In genomic region chr13:33610471-33611015, GRCh38 we compare ENCODE assay signal across 8 cellular contexts.
DNase-seq lines count a peak whose midpoint lies in the region; ATAC-seq and TF ChIP-seq lines count a peak whose summit lies in the region.

No MANE protein-coding gene starts in this region.

- peak overlapping the region; percentile 76 to 91 for H3K27ac ChIP-seq in coronary artery

- H3K27me3 Mint-ChIP-seq in stimulated activated naive CD8-positive, alpha-beta T cell treated with anti-CD3 and anti-CD28 coated beads, Interleukin-15, Interleukin-2, amounts not matched to agents 100 ng/mL and 50 ng/mL, for 24 hours = no peaks in the 10 kb centered on the region

- no peak for ATAC-seq in HG03565 (IDR thresholded peaks at IDR 0.05; ENCODE audit: unreplicated experiment)
- ATAC-seq in GM19452 (IDR thresholded peaks at IDR 0.05; ENCODE audit: unreplicated experiment) = no peak

- peak overlapping the region; percentile 83 for H3K27ac Mint-ChIP-seq in stimulated activated naive CD8-positive, alpha-beta T cell treated with anti-CD3 and anti-CD28 coated beads, Interleukin-15, Interleukin-2, amounts not matched to agents 100 ng/mL and 50 ng/mL, for 24 hours

- H3K4me3 Mint-ChIP-seq in stimulated activated naive CD8-positive, alpha-beta T cell treated with anti-CD3 and anti-CD28 coated beads, Interleukin-15, Interleukin-2, amounts not matched to agents 100 ng/mL and 50 ng/mL, for 24 hours = peak overlapping the region; percentile 69

- H3K36me3 Mint-ChIP-seq in stimulated activated naive CD8-positive, alpha-beta T cell treated with anti-CD3 and anti-CD28 coated beads, Interleukin-15, Interleukin-2, amounts not matched to agents 100 ng/mL and 50 ng/mL, for 24 hours (ENCODE audit: low read depth) = no peaks in the 10 kb centered on the region

- peak overlapping the region; percentile 62 for H3K4me3 ChIP-seq in coronary artery
- H3K4me3 ChIP-seq in mucosa of stomach (ENCODE audit: low read length) = peak overlapping the region; percentile 20

- no peaks in the 10 kb centered on the region for H3K9me3 ChIP-seq in mucosa of stomach (ENCODE audit: control insufficient read depth, low read length)

- peak overlapping the region; percentile 51 for H3K9ac ChIP-seq in mucosa of stomach (ENCODE audit: low read length)

- TF ChIP-seq CTCF in coronary artery (IDR thresholded peaks at IDR 0.05) = no peak

- H3K4me1 Mint-ChIP-seq in stimulated activated naive CD8-positive, alpha-beta T cell treated with anti-CD3 and anti-CD28 coated beads, Interleukin-15, Interleukin-2, amounts not matched to agents 100 ng/mL and 50 ng/mL, for 24 hours (ENCODE audit: low read depth) = peaks cover 35% of the 10 kb centered on the region

- peaks cover 17% of the 10 kb centered on the region for H3K4me1 ChIP-seq in mucosa of stomach (ENCODE audit: control insufficient read depth, insufficient read depth, low read length)

- H3K27me3 ChIP-seq in mucosa of stomach (ENCODE audit: control insufficient read depth, insufficient read depth, low read length) = no peaks in the 10 kb centered on the region

- DNase-seq in HuH-7.5 (ENCODE audit: low spot score) (peak; percentile 38), coronary artery (ENCODE audit: low spot score) (peak; percentile 78), HK-2 (ENCODE audit: unreplicated experiment) (no peak)
- DNase-seq in activated CD4-positive, alpha-beta T cell treated with anti-CD3 and anti-CD28 coated beads for 24 hours (ENCODE audit: low read depth in 2 of 2) = peak; percentile 27 to 41

- no peaks in the 10 kb centered on the region for H3K9me3 Mint-ChIP-seq in stimulated activated naive CD8-positive, alpha-beta T cell treated with anti-CD3 and anti-CD28 coated beads, Interleukin-15, Interleukin-2, amounts not matched to agents 100 ng/mL and 50 ng/mL, for 24 hours

- H3K36me3 ChIP-seq in mucosa of stomach (ENCODE audit: control insufficient read depth, insufficient read depth, low read length) = no peaks in the 10 kb centered on the region
